ENCODE assay signal across 12 cellular contexts in genomic region chr3:157311633-157312365, GRCh38.
DNase-seq lines count a peak whose midpoint lies in the region; ATAC-seq and TF ChIP-seq lines count a peak whose summit lies in the region.
"Had no signal": no experiment of that assay in that cellular context is flagged by ENCODE, and none has a peak within 500 bp of the region (broad histone marks: within the 10 kb centered on the region; RNA-seq: fewer than 3 reads in every experiment).

No MANE protein-coding gene starts in this region.

- no peak overlapping the region for H3K4me3 Mint-ChIP-seq in HFFc6
- H3K4me3 Mint-ChIP-seq: neural progenitor cell had no signal

- ATAC-seq in GM18519 (IDR thresholded peaks at IDR 0.05; ENCODE audit: low FRiP score, unreplicated experiment), result no peak
- ATAC-seq in HG02870 (IDR thresholded peaks at IDR 0.05; ENCODE audit: unreplicated experiment), result no peak
- ATAC-seq: stimulated activated naive CD8-positive, alpha-beta T cell treated with anti-CD3 and anti-CD28 coated beads, Interleukin-15, Interleukin-2, amounts not matched to agents 100 U/mL and 50 U/mL, for 24 hours had no signal

- no peaks in the 10 kb centered on the region for H3K9me3 ChIP-seq in tibial nerve

- H3K27me3 ChIP-seq in tibial nerve, result no peaks in the 10 kb centered on the region
- H3K27me3 ChIP-seq: neural progenitor cell had no signal

- H3K4me1 Mint-ChIP-seq in HFFc6 (ENCODE audit: low read depth), result peaks cover 28% of the 10 kb centered on the region
- H3K4me1 Mint-ChIP-seq: neural progenitor cell had no signal

- H3K36me3 Mint-ChIP-seq in HFFc6 (ENCODE audit: low read depth), result peaks cover 21% of the 10 kb centered on the region
- H3K36me3 Mint-ChIP-seq: neural progenitor cell had no signal

- H3K4me3 ChIP-seq in tibial nerve, result no peak overlapping the region
- H3K4me3 ChIP-seq: neural progenitor cell had no signal

- TF ChIP-seq POLR2A in tibial nerve (IDR thresholded peaks at IDR 0.05), result no peak

- TF ChIP-seq CTCF in HFFc6 (IDR thresholded peaks at IDR 0.05), result no peak
- TF ChIP-seq CTCF in VCaP (conservative IDR thresholded peaks at IDR 0.05), result no peak
- no peak for TF ChIP-seq CTCF in tibial nerve (IDR thresholded peaks at IDR 0.05)

- H3K27ac ChIP-seq in VCaP (peak overlapping the region; percentile 90), tibial nerve (peak overlapping the region in 2 of 4 donors; percentile 34 to 51)
- H3K27ac ChIP-seq: neural progenitor cell had no signal

- H3K9me3 Mint-ChIP-seq in HFFc6, result no peaks in the 10 kb centered on the region

- H3K27me3 Mint-ChIP-seq in HFFc6 (ENCODE audit: insufficient read depth), result no peaks in the 10 kb centered on the region

- no peaks in the 10 kb centered on the region for H3K36me3 ChIP-seq in tibial nerve
- H3K36me3 ChIP-seq: neural progenitor cell had no signal

- H3K4me1 ChIP-seq in tibial nerve, result peaks cover 0 to 18% (median 2%) of the 10 kb centered on the region in 4 donors
- H3K4me1 ChIP-seq: neural progenitor cell had no signal

- 26 to 27% methylated on average over 2 of the region's 2 CpGs for WGBS in tibial nerve, 2 donors

- H3K27ac Mint-ChIP-seq in HFFc6, result peak overlapping the region; percentile 9
- H3K27ac Mint-ChIP-seq: neural progenitor cell had no signal

- peak; percentile 14 to 25 for TF ChIP-seq EP300 in tibial nerve (IDR thresholded peaks at IDR 0.05)

- DNase-seq in HFFc6 (peak; percentile 86), fibroblast of the conjunctiva (ENCODE audit: low read depth) (peak; percentile 96), tibial nerve (ENCODE audit: low spot score in 2 of 2) (no peak), HK-2 (ENCODE audit: unreplicated experiment) (no peak)
- DNase-seq: anterior cingulate cortex; DND-41; NCI-H2029 treated with DMSO at 0.1 percent for 48 hours; stimulated activated naive CD8-positive, alpha-beta T cell treated with anti-CD3 and anti-CD28 coated beads, Interleukin-15, Interleukin-2, amounts not matched to agents 100 U/mL and 50 U/mL, for 24 hours had no signal

Comparison
In these comparisons a context has a peak if more than half of its experiments do, and no peak if none do; other contexts are left out.
1. DNase-seq: peak in HFFc6 (single experiment) and fibroblast of the conjunctiva (single experiment); none in tibial nerve (0 of 2) and HK-2 (single experiment).